In genomic region chr6:48229849-48230248, GRCh38 we compare ENCODE assay signal across 1 cellular context.
A peak's percentile ranks its signal among the peaks of the same experiment; 100 is the strongest.
TF ChIP-seq lines count a peak whose summit lies in the region.

No MANE protein-coding gene starts in this region.

TF ChIP-seq in SK-N-SH, 30 proteins besides CTCF, POLR2A, EP300 and RAD21:
- TF ChIP-seq IRF3 (IDR thresholded peaks at IDR 0.05; ENCODE audit: low read depth, low read length) (no peak), PBX3 (IDR thresholded peaks at IDR 0.05) (0 out of 2 replicates have a peak, but pooled peaks have one; percentile 17), JUND (IDR thresholded peaks at IDR 0.05) (peak; percentile 20; the same call in 1 of the 2 replicates), TCF12 (IDR thresholded peaks at IDR 0.05) (peak; percentile 47)
